ENCODE assay signal across 2 cellular contexts in genomic region chr6:158296806-158297324, GRCh38.
A peak's percentile ranks its signal among the peaks of the same experiment; 100 is the strongest.
TF ChIP-seq lines count a peak whose summit lies in the region.

No MANE protein-coding gene starts in this region.

TF ChIP-seq in HEK293, 187 proteins besides CTCF, POLR2A, EP300 and RAD21:
- TF ChIP-seq SETDB1 (IDR thresholded peaks at IDR 0.05; ENCODE audit: insufficient read length, low read length), result peak; percentile 50

TF ChIP-seq in HepG2, 621 proteins besides CTCF, POLR2A, EP300 and RAD21:
- 0 out of 2 replicates have a peak, but pooled peaks have one; percentile 4 for TF ChIP-seq TEAD2 (CRISPR knock-in tag; IDR thresholded peaks at IDR 0.05)
- 0 out of 2 replicates have a peak, but pooled peaks have one; percentile 4 for TF ChIP-seq ZBTB7B (CRISPR knock-in tag; IDR thresholded peaks at IDR 0.05)
- 0 out of 2 replicates have a peak, but pooled peaks have one; percentile 43 for TF ChIP-seq ZNF280D (CRISPR knock-in tag; IDR thresholded peaks at IDR 0.05)
- 0 out of 2 replicates have a peak, but pooled peaks have one; percentile 5 for TF ChIP-seq ZBTB20 (CRISPR knock-in tag; IDR thresholded peaks at IDR 0.05; ENCODE audit: borderline replicate concordance, low read depth)
- 0 out of 2 replicates have a peak, but pooled peaks have one; percentile 59 for TF ChIP-seq FOXO4 (CRISPR knock-in tag; conservative IDR thresholded peaks at IDR 0.05)
- 0 out of 2 replicates have a peak, but pooled peaks have one; percentile 25 for TF ChIP-seq FOXC1 (CRISPR knock-in tag; IDR thresholded peaks at IDR 0.05; ENCODE audit: borderline replicate concordance)
- TF ChIP-seq ASH2L (IDR thresholded peaks at IDR 0.05; ENCODE audit: insufficient read length, low read depth, low read length), result peak; percentile 14
